Comparison of ENCODE assay signal across 8 cellular contexts in genomic region chr10:50990568-50991495, GRCh38.
DNase-seq lines count a peak whose midpoint lies in the region; ATAC-seq and TF ChIP-seq lines count a peak whose summit lies in the region.

No MANE protein-coding gene starts in this region.

- H3K27ac ChIP-seq in osteoblast (ENCODE audit: low read depth, low read length): peak overlapping the region; percentile 25

- no peaks in the 10 kb centered on the region for H3K36me3 ChIP-seq in osteoblast (ENCODE audit: insufficient read depth, low read length)

- peak; percentile 44 to 71 for ATAC-seq in activated T-cell treated with anti-CD3 and anti-CD28 coated beads, Interleukin-2, amount 50 U/mL, for 4 hours
- ATAC-seq in WTC11: peak; percentile 40
- no peak for ATAC-seq in HG03045 (IDR thresholded peaks at IDR 0.05; ENCODE audit: unreplicated experiment)

- peak overlapping the region; percentile 89 for H3K4me2 ChIP-seq in osteoblast (ENCODE audit: insufficient read depth, low read length)

- CTCF ChIA-PET in WTC11 (lab: Charles Lee): interaction anchor here (1.4 kb wide), 1 partner anchor 1013 kb away, joined by 6 read pairs; no protein-coding TSS in a partner anchor

- H3K4me3 Mint-ChIP-seq in activated T-cell treated with anti-CD3 and anti-CD28 coated beads, Interleukin-2, amount 50 U/mL, for 4 hours: peak overlapping the region; percentile 65
- H3K4me3 Mint-ChIP-seq in WTC11: peak overlapping the region; percentile 80

- peak overlapping the region; percentile 78 for H3K4me3 ChIP-seq in osteoblast (ENCODE audit: insufficient read depth, low read length)

- H3K27me3 ChIP-seq in osteoblast (ENCODE audit: insufficient read depth, low read length): peaks cover 13% of the 10 kb centered on the region

- no peaks in the 10 kb centered on the region for H3K36me3 Mint-ChIP-seq in activated T-cell treated with anti-CD3 and anti-CD28 coated beads, Interleukin-2, amount 50 U/mL, for 4 hours (ENCODE audit: insufficient read depth)
- no peaks in the 10 kb centered on the region for H3K36me3 Mint-ChIP-seq in WTC11

- H3K79me2 ChIP-seq in osteoblast (ENCODE audit: insufficient read depth, low read length): no peaks in the 10 kb centered on the region

- peaks cover 13% of the 10 kb centered on the region for H3K4me1 ChIP-seq in osteoblast (ENCODE audit: insufficient read depth, low read length)

- H3K27me3 Mint-ChIP-seq in activated T-cell treated with anti-CD3 and anti-CD28 coated beads, Interleukin-2, amount 50 U/mL, for 4 hours (ENCODE audit: low read depth): peaks cover 57% of the 10 kb centered on the region
- H3K27me3 Mint-ChIP-seq in WTC11 (ENCODE audit: low read depth): peaks cover 51% of the 10 kb centered on the region

- POLR2A ChIA-PET in WTC11 (lab: Charles Lee): no interaction called here

- no peak for DNase-seq in activated T-cell treated with anti-CD3 and anti-CD28 coated beads, Interleukin-2, amount 50 U/mL, for 4 hours
- DNase-seq in activated T-cell treated with anti-CD3 and anti-CD28 coated beads for 4 hours: no peak
- peak; percentile 34 for DNase-seq in WTC11 (ENCODE audit: low spot score)
- DNase-seq in glomerular visceral epithelial cell (ENCODE audit: extremely low spot score): peak; percentile 20
- DNase-seq in osteoblast (ENCODE audit: insufficient read length, low spot score, missing footprints): peak; percentile 94
- DNase-seq in NOMO-1 (lab: John Stamatoyannopoulos, UW; ENCODE audit: unreplicated experiment in 2 of 2): no peak
- DNase-seq in kidney glomerular epithelial cell (lab: John Stamatoyannopoulos, UW): no peak

- no peaks in the 10 kb centered on the region for H4K20me1 ChIP-seq in osteoblast (ENCODE audit: insufficient read depth, low read length)

- H3K27ac Mint-ChIP-seq in WTC11: no peak overlapping the region

- peak overlapping the region; percentile 89 for H2AFZ ChIP-seq in osteoblast (ENCODE audit: low read length)

- TF ChIP-seq CTCF in WTC11 (IDR thresholded peaks at IDR 0.05) (no peak), osteoblast (IDR thresholded peaks at IDR 0.05; ENCODE audit: extremely low read depth, low read depth, low read length) (no peak)

- peaks cover 14% of the 10 kb centered on the region for H3K4me1 Mint-ChIP-seq in activated T-cell treated with anti-CD3 and anti-CD28 coated beads, Interleukin-2, amount 50 U/mL, for 4 hours (ENCODE audit: low read depth)
- peaks cover 20% of the 10 kb centered on the region for H3K4me1 Mint-ChIP-seq in WTC11

- H3K9me3 ChIP-seq in osteoblast (ENCODE audit: low read depth, low read length): no peaks in the 10 kb centered on the region

- H3K9me3 Mint-ChIP-seq in activated T-cell treated with anti-CD3 and anti-CD28 coated beads, Interleukin-2, amount 50 U/mL, for 4 hours: no peaks in the 10 kb centered on the region
- no peaks in the 10 kb centered on the region for H3K9me3 Mint-ChIP-seq in WTC11

TF ChIP-seq in WTC11, 78 proteins besides CTCF, POLR2A, EP300 and RAD21:
- TF ChIP-seq ZNF263 (CRISPR knock-in tag; IDR thresholded peaks at IDR 0.05; ENCODE audit: low read depth) (peak; percentile 50; the same call in 1 of the 2 replicates), NFE2L1 (CRISPR knock-in tag; IDR thresholded peaks at IDR 0.05) (0 out of 2 replicates have a peak, but pooled peaks have one; percentile 16), ZNF281 (CRISPR knock-in tag; IDR thresholded peaks at IDR 0.05) (no peak)

Comparison
In these comparisons a context has a peak if more than half of its experiments do, and no peak if none do; other contexts are left out.
1. DNase-seq: peak in WTC11 (single experiment), glomerular visceral epithelial cell (single experiment) and osteoblast (single experiment); none in activated T-cell treated with anti-CD3 and anti-CD28 coated beads, Interleukin-2, amount 50 U/mL, for 4 hours (single experiment), activated T-cell treated with anti-CD3 and anti-CD28 coated beads for 4 hours (single experiment), NOMO-1 (0 of 2) and kidney glomerular epithelial cell (single experiment).